In the genomic region with DNA sequence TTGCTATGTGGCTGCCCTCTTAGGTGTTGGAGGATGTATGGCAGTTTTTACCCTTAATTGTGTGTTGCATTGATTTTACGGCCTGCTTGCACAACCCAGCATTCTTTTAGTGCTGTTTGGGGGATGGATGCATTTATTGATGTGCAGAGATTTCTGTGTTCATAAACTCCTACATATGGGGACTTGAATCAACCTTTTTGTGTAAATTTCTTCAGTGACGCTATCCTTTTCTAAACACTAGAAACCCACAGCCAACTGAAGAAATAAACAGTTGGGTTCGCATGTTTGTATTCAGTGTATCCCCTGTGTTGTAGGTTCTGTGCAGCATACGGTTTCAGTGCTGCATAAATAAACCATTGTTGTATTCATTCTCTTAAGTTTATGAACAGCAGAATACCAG, we compare ENCODE assay signal across 24 cellular contexts.
DNase-seq lines count a peak whose midpoint lies in the region; ATAC-seq and TF ChIP-seq lines count a peak whose summit lies in the region.
"Had no signal": no experiment of that assay in that cellular context is flagged by ENCODE, and none has a peak within 500 bp of the region (broad histone marks: within the 10 kb centered on the region; RNA-seq: fewer than 3 reads in every experiment).

No MANE protein-coding gene starts in this region.

- H2BK5ac ChIP-seq in IMR-90 (ENCODE audit: low read depth, low read length, poor library complexity, severe bottlenecking): no peak overlapping the region

- H3K27me3 Mint-ChIP-seq in glutamatergic neuron (ENCODE audit: unreplicated experiment): no peaks in the 10 kb centered on the region
- H3K27me3 Mint-ChIP-seq: CD4-positive, alpha-beta memory T cell had no signal

- in situ Hi-C loops in IMR-90 (cut with MboI; ENCODE audit: low sequenced_read_pairs): no loop called here
- in situ Hi-C loops in astrocyte of the spinal cord (cut with HindIII; ENCODE audit: low sequenced_read_pairs): no loop called here

- H2BK15ac ChIP-seq in IMR-90 (ENCODE audit: low read depth, low read length): no peak overlapping the region

- H2AK9ac ChIP-seq in IMR-90 (replicated peaks; ENCODE audit: low read depth, low read length, poor library complexity): no peak overlapping the region

- H3K4me1 ChIP-seq in BE2C: no peaks in the 10 kb centered on the region
- H3K4me1 ChIP-seq in IMR-90 (ENCODE audit: control insufficient read depth, insufficient read depth, low read length): peaks cover 6% of the 10 kb centered on the region; the same call in 1 of the 2 replicates

- H3K9me1 ChIP-seq in IMR-90 (ENCODE audit: insufficient read depth, low read length): no peaks in the 10 kb centered on the region

- no peak overlapping the region for H3K4me3 ChIP-seq in BE2C (ENCODE audit: low read depth, low read length)
- no peak overlapping the region for H3K4me3 ChIP-seq in IMR-90 (ENCODE audit: insufficient read depth, low read depth, low read length)
- no peak overlapping the region for H3K4me3 ChIP-seq in astrocyte of the spinal cord (ENCODE audit: low read depth, low read length)

- WGBS in IMR-90 (ENCODE audit: extremely low coverage in 2 of 2, insufficient read length in 1 of 2), 2 experiments: no CpG with 5 or more reads among the region's 4 CpGs

- dilution Hi-C loops in IMR-90 (cut with HindIII; ENCODE audit: low sequenced_read_pairs, unreplicated experiment): no loop called here

- H3K4me2 ChIP-seq in IMR-90 (ENCODE audit: low read depth, low read length): no peak overlapping the region; the same call in 1 of the 2 replicates

- no peak overlapping the region for H3K4me3 Mint-ChIP-seq in glutamatergic neuron (ENCODE audit: unreplicated experiment)
- H3K4me3 Mint-ChIP-seq: CD4-positive, alpha-beta memory T cell; H9; HFFc6 had no signal

- H3K18ac ChIP-seq in IMR-90 (ENCODE audit: low read depth, low read length): no peak overlapping the region; the same call in 1 of the 2 replicates

- no peaks in the 10 kb centered on the region for H4K20me1 ChIP-seq in IMR-90 (ENCODE audit: insufficient read depth, low read length)

- no peaks in the 10 kb centered on the region for H3K9me3 Mint-ChIP-seq in glutamatergic neuron (ENCODE audit: unreplicated experiment)

- peak; percentile 97 for ATAC-seq in IMR-90 (ENCODE audit: low read depth)
- ATAC-seq: PC-3 had no signal

- no peak overlapping the region for H2BK20ac ChIP-seq in IMR-90 (ENCODE audit: low read depth, low read length)

- no peak overlapping the region for H3K23ac ChIP-seq in IMR-90 (ENCODE audit: low read depth, low read length)

- no peaks in the 10 kb centered on the region for H3K36me3 Mint-ChIP-seq in glutamatergic neuron (ENCODE audit: unreplicated experiment)
- H3K36me3 Mint-ChIP-seq: CD4-positive, alpha-beta memory T cell had no signal

- no peak overlapping the region for H4K91ac ChIP-seq in IMR-90 (ENCODE audit: insufficient read depth, low read depth, low read length)

- H3K27ac ChIP-seq in IMR-90 (ENCODE audit: insufficient read depth, low read length): peak overlapping the region; percentile 96; the same call in 1 of the 2 replicates
- H3K27ac ChIP-seq: HL-60 had no signal

- H2AFZ ChIP-seq in IMR-90 (replicated peaks; ENCODE audit: low read length, poor library complexity): no peak overlapping the region

- no peak overlapping the region for H2BK120ac ChIP-seq in IMR-90 (ENCODE audit: low read depth, low read length)

- H3K14ac ChIP-seq in IMR-90 (replicated peaks; ENCODE audit: low read depth, low read length): no peak overlapping the region

- no peak overlapping the region for H4K8ac ChIP-seq in IMR-90 (ENCODE audit: low read depth in 2 of 2, low read length in 2 of 2)

- no peak overlapping the region for H3K9ac ChIP-seq in IMR-90 (ENCODE audit: low read depth, low read length)

- no peak for DNase-seq in BE2C
- peak; percentile 88 for DNase-seq in IMR-90
- DNase-seq in astrocyte of the spinal cord (ENCODE audit: low read depth, low spot score): peak; percentile 24
- peak; percentile 71 for DNase-seq in foreskin melanocyte
- no peak for DNase-seq in DMS 273 (lab: John Stamatoyannopoulos, UW; ENCODE audit: unreplicated experiment)
- no peak for DNase-seq in stimulated activated CD4-positive, alpha-beta T cell treated with anti-CD3 and anti-CD28 coated beads, Interleukin-12 subunit alpha, Interleukin-12 subunit beta, amount 100 ng/mL, for 4 hours
- no peak for DNase-seq in glutamatergic neuron
- DNase-seq: AML-193; C1 segment of cervical spinal cord; CD4-positive, alpha-beta memory T cell; DMS79 treated with DMSO at 0.1 percent for 48 hours; H9; HFFc6; Karpas-422; MV-4-11; NCI-H1105; NCI-H1436 treated with DMSO at 0.1 percent for 48 hours; NCI-H1930; NCI-H2107; NCI-H446; NCI-H524 treated with DMSO at 0.1 percent for 48 hours; NCI-H774; PC-3 had no signal

- peaks cover 13% of the 10 kb centered on the region for H3K4me1 Mint-ChIP-seq in glutamatergic neuron (ENCODE audit: low read depth, unreplicated experiment)
- H3K4me1 Mint-ChIP-seq: CD4-positive, alpha-beta memory T cell; H9 had no signal

- no peaks in the 10 kb centered on the region for H3K79me1 ChIP-seq in IMR-90 (ENCODE audit: low read depth in 1 of 2, low read length in 2 of 2)

- H3K27me3 ChIP-seq in BE2C: no peaks in the 10 kb centered on the region
- peaks cover 2% of the 10 kb centered on the region; the same call in 1 of the 2 replicates for H3K27me3 ChIP-seq in IMR-90 (ENCODE audit: control insufficient read depth, insufficient read depth, low read length)

- intact Hi-C loops in IMR-90 (cut with micrococcal nuclease): no loop called here

- POLR2A ChIA-PET in IMR-90 (lab: Charles Lee; ENCODE audit: unreplicated experiment): no interaction called here

- CTCF ChIA-PET in IMR-90 (lab: Yijun Ruan, JAX): no interaction called here

- H2AK5ac ChIP-seq in IMR-90 (ENCODE audit: low read depth, low read length): no peak overlapping the region

- H3K27ac Mint-ChIP-seq in glutamatergic neuron (ENCODE audit: unreplicated experiment): no peak overlapping the region
- H3K27ac Mint-ChIP-seq: CD4-positive, alpha-beta memory T cell; H9; HFFc6 had no signal

- H3K9me3 ChIP-seq in BE2C (no peaks in the 10 kb centered on the region), IMR-90 (ENCODE audit: control insufficient read depth, insufficient read depth, low read length) (peaks cover 3% of the 10 kb centered on the region; the same call in 1 of the 2 replicates)

- TF ChIP-seq RAD21 in IMR-90 (IDR thresholded peaks at IDR 0.05; ENCODE audit: low read length): no peak

- H3K4ac ChIP-seq in IMR-90 (ENCODE audit: low read depth, low read length): no peak overlapping the region

- no peak overlapping the region for H3K56ac ChIP-seq in IMR-90 (ENCODE audit: extremely low read depth, insufficient read depth, low read length)

- H3K36me3 ChIP-seq in BE2C (no peaks in the 10 kb centered on the region), IMR-90 (ENCODE audit: control insufficient read depth, insufficient read depth, low read length) (no peaks in the 10 kb centered on the region)

- TF ChIP-seq POLR2A in IMR-90 (IDR thresholded peaks at IDR 0.05; ENCODE audit: low read depth, low read length): no peak

- no TSS peak for BruUV-seq in IMR-90 (replicated peaks; lab: Mats Ljungman, UMichigan)

- TF ChIP-seq CTCF in BE2C (IDR thresholded peaks at IDR 0.05; ENCODE audit: low read depth, low read length) (0 out of 2 replicates have a peak, but pooled peaks have one; percentile 3), IMR-90 (conservative IDR thresholded peaks at IDR 0.05; ENCODE audit: low read depth, low read length) (no peak), astrocyte of the spinal cord (IDR thresholded peaks at IDR 0.05; ENCODE audit: low read depth, low read length) (no peak), glutamatergic neuron (IDR thresholded peaks at IDR 0.05; ENCODE audit: partially characterized antibody, unreplicated experiment) (no peak)

- H4K5ac ChIP-seq in IMR-90 (ENCODE audit: low read depth, low read length): no peak overlapping the region; the same call in 1 of the 2 replicates

TF ChIP-seq in IMR-90, 13 proteins besides CTCF, POLR2A, EP300 and RAD21:
- TF ChIP-seq CEBPB (IDR thresholded peaks at IDR 0.05; ENCODE audit: low read depth, low read length) (peak; percentile 59), MXI1 (IDR thresholded peaks at IDR 0.05; ENCODE audit: borderline replicate concordance, low read depth, low read length) (no peak), FOS (IDR thresholded peaks at IDR 0.05; ENCODE audit: low read depth, low read length) (0 out of 2 replicates have a peak, but pooled peaks have one; percentile 8)

Comparison
In these comparisons a context has a peak if more than half of its experiments do, and no peak if none do; other contexts are left out.
1. DNase-seq: peak in IMR-90 (single experiment), astrocyte of the spinal cord (single experiment) and foreskin melanocyte (single experiment); none in BE2C (single experiment), DMS 273 (single experiment), stimulated activated CD4-positive, alpha-beta T cell treated with anti-CD3 and anti-CD28 coated beads, Interleukin-12 subunit alpha, Interleukin-12 subunit beta, amount 100 ng/mL, for 4 hours (single experiment) and glutamatergic neuron (single experiment).